8 cellular contexts compared by ENCODE assay signal in the genomic region with DNA sequence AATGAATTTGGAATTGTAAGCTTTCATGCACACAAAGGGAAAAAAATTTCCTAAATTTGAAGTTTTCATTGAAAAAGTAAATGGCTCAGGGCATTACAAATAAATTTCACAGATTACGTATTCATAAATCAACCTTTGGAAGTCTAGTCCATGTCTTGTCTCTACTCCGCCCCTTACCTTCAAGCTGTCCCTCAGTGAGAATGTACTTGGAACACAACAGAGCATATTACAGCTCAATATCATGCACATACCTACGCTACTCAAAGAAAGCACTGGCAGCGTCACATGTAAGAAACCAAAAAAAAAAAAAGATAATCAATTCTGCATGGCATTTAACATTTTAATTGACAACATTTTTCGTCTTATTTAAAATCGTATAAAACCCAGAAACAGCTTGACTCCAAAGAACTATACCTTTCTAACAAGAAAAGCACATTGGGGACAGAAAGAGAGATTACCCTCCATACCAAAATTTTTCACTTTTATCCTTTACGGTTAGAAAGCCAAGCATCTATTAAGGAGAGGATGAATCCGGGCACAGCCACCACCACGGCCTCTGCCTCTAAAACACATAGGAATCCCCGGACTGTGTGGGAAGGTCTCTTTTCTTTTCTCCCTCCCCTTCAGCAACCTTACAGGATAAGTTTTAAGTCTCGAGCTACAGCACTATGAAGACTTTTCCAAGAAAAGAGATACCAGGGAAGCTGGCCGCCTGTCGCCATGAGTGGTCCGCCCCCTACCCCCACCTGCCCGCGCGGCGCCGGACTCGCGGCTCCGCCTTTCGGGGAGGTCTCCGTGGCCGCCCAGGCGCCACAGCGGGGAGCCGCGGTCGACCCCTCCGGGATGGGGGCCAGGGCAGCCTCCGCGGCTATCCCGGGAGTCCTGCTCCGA. TPM values are rescaled to one million over a fixed set of nuclear protein-coding genes. Genes with fewer than 3 reads are reported as not detected.
A peak's percentile ranks its signal among the peaks of the same experiment; 100 is the strongest.
DNase-seq lines count a peak whose midpoint lies in the region; ATAC-seq, FAIRE-seq and TF ChIP-seq lines count a peak whose summit lies in the region.

No MANE protein-coding gene starts in this region.

- H3K36me3 ChIP-seq in GM06990 (ENCODE audit: control insufficient read depth, insufficient read depth, low read length): no peaks in the 10 kb centered on the region

- FAIRE-seq in HTR-8/SVneo (lab: Jason Lieb, UNC): peak; percentile 58
- no peak for FAIRE-seq in GM12892 (lab: Jason Lieb, UNC)

- ATAC-seq in GM21515 (IDR thresholded peaks at IDR 0.05; ENCODE audit: unreplicated experiment): peak; percentile 55
- ATAC-seq in omental fat pad (ENCODE audit: low FRiP score): peak; percentile 55

- TF ChIP-seq CTCF in GM06990 (IDR thresholded peaks at IDR 0.05; ENCODE audit: insufficient read depth, low read length, poor library complexity, severe bottlenecking): no peak
- no peak for TF ChIP-seq CTCF in WI38 (IDR thresholded peaks at IDR 0.05; ENCODE audit: low read depth, low read length)
- TF ChIP-seq CTCF in fibroblast of pulmonary artery (IDR thresholded peaks at IDR 0.05; ENCODE audit: low read length, missing control alignments): no peak
- no peak for TF ChIP-seq CTCF in omental fat pad (IDR thresholded peaks at IDR 0.05)

- no peaks in the 10 kb centered on the region for H3K27me3 ChIP-seq in GM06990 (replicated peaks; ENCODE audit: control insufficient read depth, insufficient read depth, low read length)

- H3K4me3 ChIP-seq in GM06990 (replicated peaks; ENCODE audit: low read depth, low read length): peak overlapping the region; percentile 92
- peak overlapping the region; percentile 83 for H3K4me3 ChIP-seq in WI38 (ENCODE audit: low read depth, low read length)
- peak overlapping the region; percentile 79 for H3K4me3 ChIP-seq in fibroblast of pulmonary artery (replicated peaks; ENCODE audit: low read depth, low read length)

- DNase-seq in GM06990 (ENCODE audit: extremely low read depth, insufficient read length): no peak
- DNase-seq in HTR-8/SVneo (ENCODE audit: insufficient read length, low spot score): peak; percentile 33
- DNase-seq in fibroblast of pulmonary artery (ENCODE audit: low read depth): peak; percentile 44
- DNase-seq in omental fat pad (ENCODE audit: low spot score): no peak
- no peak for DNase-seq in GM12892 (ENCODE audit: insufficient read length)
- no peak for DNase-seq in activated CD8-positive, alpha-beta memory T cell treated with anti-CD3 and anti-CD28 coated beads, Interleukin-2, amount 50 U/mL, for 4 hours

- no peak for TF ChIP-seq POLR2A in GM12892 (IDR thresholded peaks at IDR 0.05; ENCODE audit: low read depth, low read length)

RNA-seq across cellular contexts. Expression of a gene that starts 1.1 kb away (rescaled TPM):
- 100 to 1,000 TPM in 3 of 4 donors, 10 to 100 TPM in 1; 99.8 to 179 (median 149) TPM for total RNA-seq in omental fat pad
- 44.8 TPM for polyA plus RNA-seq in GM12892 (2012; ENCODE audit: missing spikeins)

RNA-seq across cellular contexts. Expression of a gene that starts 56.6 kb away (rescaled TPM):
- total RNA-seq in omental fat pad: 10 to 100 TPM; 44.7 to 70.5 (median 57.1) TPM
- 17.4 TPM for polyA plus RNA-seq in GM12892 (2012; ENCODE audit: missing spikeins)

Comparison
In these comparisons a context has a peak if more than half of its experiments do, and no peak if none do; other contexts are left out.
1. DNase-seq: peak in HTR-8/SVneo (single experiment) and fibroblast of pulmonary artery (single experiment); none in GM06990 (single experiment), omental fat pad (single experiment), GM12892 (single experiment) and activated CD8-positive, alpha-beta memory T cell treated with anti-CD3 and anti-CD28 coated beads, Interleukin-2, amount 50 U/mL, for 4 hours (single experiment).
2. Peak in every context shown above with its lines, with median percentiles within 50 percentile points of each other: H3K4me3 ChIP-seq.